8 cellular contexts compared by ENCODE assay signal in the genomic region with DNA sequence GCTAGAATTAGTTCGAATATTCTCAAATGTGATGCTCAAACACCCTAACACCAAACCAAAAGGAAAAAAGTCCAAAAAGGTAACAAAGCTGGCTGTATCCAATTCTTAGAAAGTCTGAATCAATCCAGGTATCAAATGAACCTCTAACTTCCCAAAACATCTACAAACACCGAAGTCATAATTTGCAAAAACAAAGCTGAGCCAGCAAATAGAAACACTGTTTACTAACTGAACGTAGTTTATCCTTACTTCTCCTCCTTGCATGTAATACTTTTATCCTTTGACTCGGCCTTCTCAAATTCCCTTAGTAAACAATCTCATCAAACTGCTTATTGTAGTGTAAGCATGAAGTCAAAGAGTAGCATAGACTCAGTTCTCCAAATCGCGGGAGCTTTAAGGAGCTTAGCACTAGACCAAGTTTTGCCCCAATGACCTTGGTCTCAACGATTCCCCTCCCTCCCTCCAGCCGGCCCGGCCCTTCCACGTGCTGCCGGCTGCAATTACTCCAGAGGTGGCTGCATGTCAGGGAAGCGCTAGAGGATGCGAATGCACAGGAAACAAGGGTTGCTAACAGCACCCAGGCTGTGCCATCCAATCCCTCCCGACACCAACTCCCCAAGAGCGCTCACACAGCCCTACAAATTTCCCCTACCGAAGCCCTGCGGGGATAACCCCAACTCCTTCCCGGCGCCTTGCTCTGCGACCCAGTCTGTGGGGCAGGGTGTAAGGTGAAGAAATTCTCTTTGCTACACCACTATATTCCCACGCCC. TPM values are rescaled to one million over a fixed set of nuclear protein-coding genes. Genes with fewer than 3 reads are reported as not detected.
DNase-seq lines count a peak whose midpoint lies in the region; ATAC-seq, FAIRE-seq and TF ChIP-seq lines count a peak whose summit lies in the region.

No MANE protein-coding gene starts in this region.

- TF ChIP-seq RAD21 in K562 (CRISPR knock-in tag; conservative IDR thresholded peaks at IDR 0.05 in 1 of 2, IDR thresholded peaks at IDR 0.05 in 1 of 2): no peak

- H3K27ac ChIP-seq in K562 (ENCODE audit: extremely low read depth, low read depth, low read length): peak overlapping the region; percentile 91

- peak; percentile 12 for DNase-seq in DMS 273 treated with DMSO at 0.1 percent for 48 hours (lab: John Stamatoyannopoulos, UW)
- peak; percentile 79 for DNase-seq in RKO (ENCODE audit: low spot score)
- peak; percentile 15 to 77 (median 40) for DNase-seq in K562 (ENCODE audit: extremely low read depth in 1 of 4, low spot score in 3 of 4)
- peak; percentile 60 for DNase-seq in iris pigment epithelial cell (ENCODE audit: low read depth)
- peak in 2 of 3 donors; percentile 6 to 23 for DNase-seq in stimulated activated CD4-positive, alpha-beta T cell treated with anti-CD3 and anti-CD28 coated beads, Interleukin-12 subunit alpha, Interleukin-12 subunit beta, amount 100 ng/mL, for 48 hours (ENCODE audit: low read depth in 2 of 3, low spot score in 1 of 3)
- no peak for DNase-seq in cortex of kidney (lab: John Stamatoyannopoulos, UW)

- H3K4me2 ChIP-seq in K562 (ENCODE audit: insufficient read depth, low read length): peak overlapping the region; percentile 91

- in situ Hi-C loops in K562 (cut with MboI): no loop called here

- no peaks in the 10 kb centered on the region for H3K27me3 ChIP-seq in K562 (ENCODE audit: control insufficient read depth in 2 of 2, insufficient read depth in 2 of 2, low read length in 2 of 2)

- no TSS peak for BruUV-seq in K562 (replicated peaks; lab: Mats Ljungman, UMichigan)

- H3K79me2 ChIP-seq in K562 (ENCODE audit: control insufficient read depth, insufficient read depth, low read length): peaks cover 61% of the 10 kb centered on the region

- peak; percentile 89 for FAIRE-seq in K562 (lab: Jason Lieb, UNC)

- H3K4me3 ChIP-seq in K562: peak overlapping the region; percentile 99

- WGBS in K562 (ENCODE audit: insufficient coverage, low coverage, missing lambda C conversion rate): under 1% methylated on average over 16 of the region's 21 CpGs

- POLR2A ChIA-PET in K562 (lab: Yijun Ruan, JAX): interaction anchor here (0.9 to 1.5 kb wide), 3 partner anchors 10 to 135 kb away, joined by 3 to 4 read pairs (median 3); no protein-coding TSS in a partner anchor

- CTCF ChIA-PET in K562 (lab: Yijun Ruan, JAX; ENCODE audit: low intra/inter-chr PET ratio): no interaction called here

- H3K4me1 ChIP-seq in K562 (replicated peaks in 1 of 2; ENCODE audit: control insufficient read depth in 2 of 2, insufficient read depth in 2 of 2, low read length in 2 of 2): peaks cover 0 to 4% of the 10 kb centered on the region in 2 experiments; a peak in 2 of 5 replicates

- peaks cover 31% of the 10 kb centered on the region; the same call in 2 of the 3 replicates for H3K36me3 ChIP-seq in K562 (ENCODE audit: control insufficient read depth, insufficient read depth, low read length)

- H2AFZ ChIP-seq in K562 (ENCODE audit: low read depth, low read length): peak overlapping the region; percentile 93

- H3K9ac ChIP-seq in K562 (ENCODE audit: insufficient read depth in 1 of 2, low read depth in 2 of 2, low read length in 2 of 2): peak overlapping the region; percentile 93 to 99

- no peaks in the 10 kb centered on the region; the same call in 1 of the 2 replicates for H3K9me3 ChIP-seq in K562 (replicated peaks; ENCODE audit: control insufficient read depth, insufficient read depth, low read depth, low read length)

- H3K9me1 ChIP-seq in K562 (ENCODE audit: control insufficient read depth, insufficient read depth, low read length): no peaks in the 10 kb centered on the region

- H4K20me1 ChIP-seq in K562 (replicated peaks; ENCODE audit: control insufficient read depth, insufficient read depth, low read length): no peaks in the 10 kb centered on the region

- TF ChIP-seq CTCF in K562 (IDR thresholded peaks at IDR 0.05 in 2 of 3, conservative IDR thresholded peaks at IDR 0.05 in 1 of 3; ENCODE audit: insufficient read depth in 2 of 3, low read depth in 1 of 3, low read length in 3 of 3): no peak

- no peak for TF ChIP-seq EP300 in K562 (IDR thresholded peaks at IDR 0.05; ENCODE audit: low read length)

- peak; percentile 39 for ATAC-seq in GM19455 (IDR thresholded peaks at IDR 0.05; ENCODE audit: unreplicated experiment)
- ATAC-seq in HG03520 (IDR thresholded peaks at IDR 0.05; ENCODE audit: unreplicated experiment): peak; percentile 12
- ATAC-seq in K562: peak; percentile 86

- peak; percentile 53 for TF ChIP-seq POLR2A in K562 (conservative IDR thresholded peaks at IDR 0.05)

- intact Hi-C loops in K562 (cut with micrococcal nuclease): no loop called here

TF ChIP-seq in K562, 482 proteins besides CTCF, POLR2A, EP300 and RAD21 (continues in another document):
- no peak for TF ChIP-seq ZNF696 (CRISPR knock-in tag; conservative IDR thresholded peaks at IDR 0.05)
- TF ChIP-seq, protein P1, sequence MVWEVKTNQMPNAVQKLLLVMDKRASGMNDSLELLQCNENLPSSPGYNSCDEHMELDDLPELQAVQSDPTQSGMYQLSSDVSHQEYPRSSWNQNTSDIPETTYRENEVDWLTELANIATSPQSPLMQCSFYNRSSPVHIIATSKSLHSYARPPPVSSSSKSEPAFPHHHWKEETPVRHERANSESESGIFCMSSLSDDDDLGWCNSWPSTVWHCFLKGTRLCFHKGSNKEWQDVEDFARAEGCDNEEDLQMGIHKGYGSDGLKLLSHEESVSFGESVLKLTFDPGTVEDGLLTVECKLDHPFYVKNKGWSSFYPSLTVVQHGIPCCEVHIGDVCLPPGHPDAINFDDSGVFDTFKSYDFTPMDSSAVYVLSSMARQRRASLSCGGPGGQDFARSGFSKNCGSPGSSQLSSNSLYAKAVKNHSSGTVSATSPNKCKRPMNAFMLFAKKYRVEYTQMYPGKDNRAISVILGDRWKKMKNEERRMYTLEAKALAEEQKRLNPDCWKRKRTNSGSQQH (CRISPR knock-in tag; IDR thresholded peaks at IDR 0.05): no peak
- TF ChIP-seq ZBED1 (IDR thresholded peaks at IDR 0.05): no peak
- TF ChIP-seq, protein P2, sequence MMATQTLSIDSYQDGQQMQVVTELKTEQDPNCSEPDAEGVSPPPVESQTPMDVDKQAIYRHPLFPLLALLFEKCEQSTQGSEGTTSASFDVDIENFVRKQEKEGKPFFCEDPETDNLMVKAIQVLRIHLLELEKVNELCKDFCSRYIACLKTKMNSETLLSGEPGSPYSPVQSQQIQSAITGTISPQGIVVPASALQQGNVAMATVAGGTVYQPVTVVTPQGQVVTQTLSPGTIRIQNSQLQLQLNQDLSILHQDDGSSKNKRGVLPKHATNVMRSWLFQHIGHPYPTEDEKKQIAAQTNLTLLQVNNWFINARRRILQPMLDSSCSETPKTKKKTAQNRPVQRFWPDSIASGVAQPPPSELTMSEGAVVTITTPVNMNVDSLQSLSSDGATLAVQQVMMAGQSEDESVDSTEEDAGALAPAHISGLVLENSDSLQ (IDR thresholded peaks at IDR 0.05): no peak
- peak in 1 of 2 experiments; percentile 26; a peak in 1 of 4 replicates for TF ChIP-seq MAZ (CRISPR knock-in tag; conservative IDR thresholded peaks at IDR 0.05 in 1 of 2, IDR thresholded peaks at IDR 0.05 in 1 of 2)
- TF ChIP-seq ZNF3 (CRISPR knock-in tag; IDR thresholded peaks at IDR 0.05): no peak
- peak; percentile 73 for TF ChIP-seq MXI1 (IDR thresholded peaks at IDR 0.05; ENCODE audit: low read depth, low read length)
- TF ChIP-seq, protein P3, sequence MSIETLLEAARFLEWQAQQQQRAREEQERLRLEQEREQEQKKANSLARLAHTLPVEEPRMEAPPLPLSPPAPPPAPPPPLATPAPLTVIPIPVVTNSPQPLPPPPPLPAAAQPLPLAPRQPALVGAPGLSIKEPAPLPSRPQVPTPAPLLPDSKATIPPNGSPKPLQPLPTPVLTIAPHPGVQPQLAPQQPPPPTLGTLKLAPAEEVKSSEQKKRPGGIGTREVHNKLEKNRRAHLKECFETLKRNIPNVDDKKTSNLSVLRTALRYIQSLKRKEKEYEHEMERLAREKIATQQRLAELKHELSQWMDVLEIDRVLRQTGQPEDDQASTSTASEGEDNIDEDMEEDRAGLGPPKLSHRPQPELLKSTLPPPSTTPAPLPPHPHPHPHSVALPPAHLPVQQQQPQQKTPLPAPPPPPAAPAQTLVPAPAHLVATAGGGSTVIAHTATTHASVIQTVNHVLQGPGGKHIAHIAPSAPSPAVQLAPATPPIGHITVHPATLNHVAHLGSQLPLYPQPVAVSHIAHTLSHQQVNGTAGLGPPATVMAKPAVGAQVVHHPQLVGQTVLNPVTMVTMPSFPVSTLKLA (conservative IDR thresholded peaks at IDR 0.05): peak; percentile 85 to 92
- TF ChIP-seq, protein P4, sequence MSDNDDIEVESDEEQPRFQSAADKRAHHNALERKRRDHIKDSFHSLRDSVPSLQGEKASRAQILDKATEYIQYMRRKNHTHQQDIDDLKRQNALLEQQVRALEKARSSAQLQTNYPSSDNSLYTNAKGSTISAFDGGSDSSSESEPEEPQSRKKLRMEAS (CRISPR knock-in tag; IDR thresholded peaks at IDR 0.05): peak; percentile 86

RNA-seq across cellular contexts. Expression of a gene that starts 0.7 kb away (rescaled TPM):
- 14.1 and 43.5 TPM in 2 replicates for total RNA-seq in K562 (2011; cell fraction: chromatin; rRNA removed; ENCODE audit: low replicate concordance)
- 8.3 and 12.1 TPM in 2 replicates for total RNA-seq in K562 (2011; cell fraction: nucleolus; rRNA removed)
- total RNA-seq in K562 (2011; cell fraction: nucleoplasm; rRNA removed): 22.2 and 27.9 TPM in 2 replicates
- total RNA-seq in K562 (2014; rRNA removed) (16.5 and 17.1 TPM in 2 replicates), K562 (2014; rRNA removed; fragmentation: Illumina TruSeq; extraction: Trizol) (25.1 and 26.0 TPM in 2 replicates), K562 (2015; rRNA removed; fragmentation: Illumina TruSeq; extraction: Trizol) (19.3 and 21.4 TPM in 2 replicates), K562 (2021) (19.7 and 20.5 TPM in 2 replicates)
- polyA plus RNA-seq in K562 (2011; rRNA removed) (12.9 and 19.1 TPM in 2 replicates), K562 (2014; fragmentation: Illumina TruSeq; extraction: Trizol) (14.2 and 17.5 TPM in 2 replicates), K562 (2014; fragmentation: Nextera tagmentation; extraction: Ambion mirVana) (1 to 10 TPM; 5.5 to 6.3 TPM), K562 (2014; rRNA removed) (11.3 and 11.8 TPM in 2 replicates)
- 4.1 and 7.7 TPM in 2 replicates for polyA plus RNA-seq in K562 (2011; cell fraction: cytosol; rRNA removed)
- polyA plus RNA-seq in K562 (2011; cell fraction: nucleus; rRNA removed): 14.4 and 18.7 TPM in 2 replicates
- 6.3 and 7.6 TPM in 2 replicates for polyA plus RNA-seq in K562 (2012)
- polyA minus RNA-seq in K562 (2011; rRNA and poly(A)+ RNA removed): 42.9 and 45.2 TPM in 2 replicates
- 13.0 and 21.7 TPM in 2 replicates for polyA minus RNA-seq in K562 (2011; cell fraction: cytosol; rRNA and poly(A)+ RNA removed)
- 14.9 and 24.8 TPM in 2 replicates for polyA minus RNA-seq in K562 (2011; cell fraction: nucleus; rRNA and poly(A)+ RNA removed)

Comparison
In these comparisons a context has a peak if more than half of its experiments do, and no peak if none do; other contexts are left out.
1. ATAC-seq: peak in every context shown above with its lines; median percentile 86 in K562; 39 in GM19455; 12 in HG03520.